Comparison of ENCODE assay signal across 1 cellular context in the genomic region with DNA sequence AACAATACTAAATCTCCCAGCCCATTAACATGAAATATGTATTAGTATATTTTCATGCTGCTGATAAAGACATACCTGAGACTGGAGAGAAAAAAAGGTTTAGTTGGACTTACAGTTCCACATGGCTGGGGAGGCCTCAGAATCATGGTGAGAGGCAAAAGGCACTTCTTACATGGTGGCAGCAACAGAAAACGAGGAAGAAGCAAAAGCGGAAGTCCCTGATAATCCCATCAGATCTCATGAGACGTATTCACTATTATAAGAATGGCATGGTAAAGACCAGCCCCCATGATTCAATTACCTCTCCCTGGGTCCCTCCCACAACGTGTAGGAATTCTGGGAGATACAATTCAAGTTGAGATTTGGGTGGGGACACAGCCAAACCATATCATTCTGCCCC.
TF ChIP-seq lines count a peak whose summit lies in the region.

No MANE protein-coding gene starts in this region.

TF ChIP-seq in HepG2, 621 proteins besides CTCF, POLR2A, EP300 and RAD21:
- TF ChIP-seq ZMYM4 (CRISPR knock-in tag; IDR thresholded peaks at IDR 0.05), result 0 out of 2 replicates have a peak, but pooled peaks have one; percentile 20
